Comparison of ENCODE assay signal across 1 cellular context in the genomic region with DNA sequence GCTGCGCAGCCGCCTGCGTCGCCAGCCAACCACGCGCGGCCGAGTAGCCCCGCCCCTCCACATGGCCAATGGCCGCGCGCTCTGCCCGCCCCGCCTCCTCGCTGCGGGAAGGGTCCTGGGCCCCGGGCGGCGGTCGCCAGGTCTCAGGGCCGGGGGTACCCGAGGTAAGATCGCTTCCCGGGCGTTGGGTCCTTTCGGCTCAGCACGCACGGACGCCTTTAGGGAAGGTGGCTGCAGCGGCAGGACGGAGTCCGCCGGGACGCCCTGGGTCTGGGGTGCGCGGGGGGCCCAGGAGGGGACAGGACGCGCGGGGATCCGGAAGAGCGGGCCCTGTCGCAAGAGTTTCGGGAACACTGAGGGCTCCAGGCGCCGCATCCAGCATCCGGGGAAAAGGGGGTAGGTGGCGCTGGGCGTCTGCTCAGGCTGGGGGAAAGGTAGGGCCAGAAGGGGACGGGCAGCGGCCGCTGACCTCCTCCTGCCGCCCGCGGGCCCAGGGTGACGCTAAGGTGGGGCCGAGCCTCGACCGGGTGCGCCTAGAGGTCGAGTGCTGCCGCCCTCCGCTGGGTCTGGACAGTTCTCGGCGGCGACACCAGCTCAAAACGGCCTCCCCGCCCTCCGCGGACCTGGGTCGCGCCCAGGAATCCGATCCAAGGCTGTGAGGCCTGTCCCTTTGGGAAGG.
TF ChIP-seq lines count a peak whose summit lies in the region.

MAVS (plus strand) TSS at position 95 of the 679 bp plus-strand sequence. CDS start 7,791 bp downstream, outside the sequence.

TF ChIP-seq in HepG2, 621 proteins besides CTCF, POLR2A, EP300 and RAD21 (continued from another document and continues in another):
- peak; percentile 84; the same call in 1 of the 2 replicates for TF ChIP-seq KIAA2018 (CRISPR knock-in tag; IDR thresholded peaks at IDR 0.05; ENCODE audit: borderline replicate concordance)
- peak; percentile 99 for TF ChIP-seq ZFX (CRISPR knock-in tag; IDR thresholded peaks at IDR 0.05; ENCODE audit: low read depth)
- peak; percentile 6 to 48; a peak in 2 of 4 replicates for TF ChIP-seq NR2F1 (CRISPR knock-in tag; IDR thresholded peaks at IDR 0.05)
- no peak for TF ChIP-seq NPAS2 (CRISPR knock-in tag; IDR thresholded peaks at IDR 0.05; ENCODE audit: borderline replicate concordance)
- no peak; the same call in 1 of the 2 replicates for TF ChIP-seq HDAC2 (CRISPR knock-in tag; IDR thresholded peaks at IDR 0.05)
- TF ChIP-seq JUNB (CRISPR knock-in tag; IDR thresholded peaks at IDR 0.05; ENCODE audit: borderline replicate concordance): no peak
- peak; percentile 64 for TF ChIP-seq ATF3 (CRISPR knock-in tag; IDR thresholded peaks at IDR 0.05)
- TF ChIP-seq MAF1 (CRISPR knock-in tag; IDR thresholded peaks at IDR 0.05; ENCODE audit: borderline replicate concordance): peak; percentile 74; the same call in 1 of the 2 replicates
- TF ChIP-seq, protein P1, sequence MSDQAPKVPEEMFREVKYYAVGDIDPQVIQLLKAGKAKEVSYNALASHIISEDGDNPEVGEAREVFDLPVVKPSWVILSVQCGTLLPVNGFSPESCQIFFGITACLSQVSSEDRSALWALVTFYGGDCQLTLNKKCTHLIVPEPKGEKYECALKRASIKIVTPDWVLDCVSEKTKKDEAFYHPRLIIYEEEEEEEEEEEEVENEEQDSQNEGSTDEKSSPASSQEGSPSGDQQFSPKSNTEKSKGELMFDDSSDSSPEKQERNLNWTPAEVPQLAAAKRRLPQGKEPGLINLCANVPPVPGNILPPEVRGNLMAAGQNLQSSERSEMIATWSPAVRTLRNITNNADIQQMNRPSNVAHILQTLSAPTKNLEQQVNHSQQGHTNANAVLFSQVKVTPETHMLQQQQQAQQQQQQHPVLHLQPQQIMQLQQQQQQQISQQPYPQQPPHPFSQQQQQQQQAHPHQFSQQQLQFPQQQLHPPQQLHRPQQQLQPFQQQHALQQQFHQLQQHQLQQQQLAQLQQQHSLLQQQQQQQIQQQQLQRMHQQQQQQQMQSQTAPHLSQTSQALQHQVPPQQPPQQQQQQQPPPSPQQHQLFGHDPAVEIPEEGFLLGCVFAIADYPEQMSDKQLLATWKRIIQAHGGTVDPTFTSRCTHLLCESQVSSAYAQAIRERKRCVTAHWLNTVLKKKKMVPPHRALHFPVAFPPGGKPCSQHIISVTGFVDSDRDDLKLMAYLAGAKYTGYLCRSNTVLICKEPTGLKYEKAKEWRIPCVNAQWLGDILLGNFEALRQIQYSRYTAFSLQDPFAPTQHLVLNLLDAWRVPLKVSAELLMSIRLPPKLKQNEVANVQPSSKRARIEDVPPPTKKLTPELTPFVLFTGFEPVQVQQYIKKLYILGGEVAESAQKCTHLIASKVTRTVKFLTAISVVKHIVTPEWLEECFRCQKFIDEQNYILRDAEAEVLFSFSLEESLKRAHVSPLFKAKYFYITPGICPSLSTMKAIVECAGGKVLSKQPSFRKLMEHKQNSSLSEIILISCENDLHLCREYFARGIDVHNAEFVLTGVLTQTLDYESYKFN (CRISPR knock-in tag; conservative IDR thresholded peaks at IDR 0.05): peak; percentile 57
- TF ChIP-seq ATRX (CRISPR knock-in tag; IDR thresholded peaks at IDR 0.05; ENCODE audit: borderline replicate concordance): no peak
- peak; percentile 54 for TF ChIP-seq GATAD2A (CRISPR knock-in tag; IDR thresholded peaks at IDR 0.05)
- TF ChIP-seq ZNF589 (CRISPR knock-in tag; conservative IDR thresholded peaks at IDR 0.05): peak; percentile 97
- no peak for TF ChIP-seq TAF15 (IDR thresholded peaks at IDR 0.05; ENCODE audit: low read depth, low read length, poor library complexity, severe bottlenecking)
- TF ChIP-seq HNF4G (IDR thresholded peaks at IDR 0.05; ENCODE audit: borderline replicate concordance, low read depth, low read length): no peak
- no peak for TF ChIP-seq HNF4G (CRISPR knock-in tag; IDR thresholded peaks at IDR 0.05; ENCODE audit: borderline replicate concordance, low read depth)
- TF ChIP-seq AGO1 (IDR thresholded peaks at IDR 0.05; ENCODE audit: low read depth, low read length, poor library complexity, severe bottlenecking): peak; percentile 88
- TF ChIP-seq REL (CRISPR knock-in tag; conservative IDR thresholded peaks at IDR 0.05): peak; percentile 95
- TF ChIP-seq ZBTB3 (CRISPR knock-in tag; IDR thresholded peaks at IDR 0.05; ENCODE audit: borderline replicate concordance, low read depth): no peak; the same call in 1 of the 2 replicates
- TF ChIP-seq DZIP1 (CRISPR knock-in tag; IDR thresholded peaks at IDR 0.05): peak; percentile 97
- no peak for TF ChIP-seq KLF13 (CRISPR knock-in tag; IDR thresholded peaks at IDR 0.05)
- TF ChIP-seq ZNF615 (CRISPR knock-in tag; IDR thresholded peaks at IDR 0.05; ENCODE audit: borderline replicate concordance): peak; percentile 6; the same call in 1 of the 2 replicates
- TF ChIP-seq PAX8 (CRISPR knock-in tag; IDR thresholded peaks at IDR 0.05; ENCODE audit: borderline replicate concordance): no peak; the same call in 1 of the 2 replicates
- TF ChIP-seq ZKSCAN1 (IDR thresholded peaks at IDR 0.05; ENCODE audit: low read length): peak; percentile 10
- TF ChIP-seq NFE2 (CRISPR knock-in tag; IDR thresholded peaks at IDR 0.05): no peak
- peak; percentile 78; the same call in 1 of the 2 replicates for TF ChIP-seq ZNF746 (CRISPR knock-in tag; IDR thresholded peaks at IDR 0.05)
- no peak for TF ChIP-seq ZNF460 (CRISPR knock-in tag; IDR thresholded peaks at IDR 0.05; ENCODE audit: borderline replicate concordance)
- peak; percentile 98 for TF ChIP-seq ZNF235 (CRISPR knock-in tag; IDR thresholded peaks at IDR 0.05; ENCODE audit: borderline replicate concordance)
- TF ChIP-seq TARDBP (CRISPR knock-in tag; IDR thresholded peaks at IDR 0.05): peak; percentile 85
- TF ChIP-seq ELF1 (CRISPR knock-in tag; IDR thresholded peaks at IDR 0.05): peak; percentile 68
- TF ChIP-seq, protein P2, sequence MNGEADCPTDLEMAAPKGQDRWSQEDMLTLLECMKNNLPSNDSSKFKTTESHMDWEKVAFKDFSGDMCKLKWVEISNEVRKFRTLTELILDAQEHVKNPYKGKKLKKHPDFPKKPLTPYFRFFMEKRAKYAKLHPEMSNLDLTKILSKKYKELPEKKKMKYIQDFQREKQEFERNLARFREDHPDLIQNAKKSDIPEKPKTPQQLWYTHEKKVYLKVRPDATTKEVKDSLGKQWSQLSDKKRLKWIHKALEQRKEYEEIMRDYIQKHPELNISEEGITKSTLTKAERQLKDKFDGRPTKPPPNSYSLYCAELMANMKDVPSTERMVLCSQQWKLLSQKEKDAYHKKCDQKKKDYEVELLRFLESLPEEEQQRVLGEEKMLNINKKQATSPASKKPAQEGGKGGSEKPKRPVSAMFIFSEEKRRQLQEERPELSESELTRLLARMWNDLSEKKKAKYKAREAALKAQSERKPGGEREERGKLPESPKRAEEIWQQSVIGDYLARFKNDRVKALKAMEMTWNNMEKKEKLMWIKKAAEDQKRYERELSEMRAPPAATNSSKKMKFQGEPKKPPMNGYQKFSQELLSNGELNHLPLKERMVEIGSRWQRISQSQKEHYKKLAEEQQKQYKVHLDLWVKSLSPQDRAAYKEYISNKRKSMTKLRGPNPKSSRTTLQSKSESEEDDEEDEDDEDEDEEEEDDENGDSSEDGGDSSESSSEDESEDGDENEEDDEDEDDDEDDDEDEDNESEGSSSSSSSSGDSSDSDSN (CRISPR knock-in tag; IDR thresholded peaks at IDR 0.05): peak; percentile 99
- no peak for TF ChIP-seq SSRP1 (CRISPR knock-in tag; IDR thresholded peaks at IDR 0.05)
- 0 out of 2 replicates have a peak, but pooled peaks have one; percentile 28 for TF ChIP-seq MEIS1 (CRISPR knock-in tag; IDR thresholded peaks at IDR 0.05; ENCODE audit: borderline replicate concordance)
- no peak; the same call in 1 of the 2 replicates for TF ChIP-seq ZNF598 (CRISPR knock-in tag; IDR thresholded peaks at IDR 0.05; ENCODE audit: borderline replicate concordance)
- peak; percentile 99 for TF ChIP-seq DRAP1 (CRISPR knock-in tag; IDR thresholded peaks at IDR 0.05)
- peak; percentile 88 for TF ChIP-seq ZNF574 (CRISPR knock-in tag; IDR thresholded peaks at IDR 0.05)
- no peak for TF ChIP-seq SUZ12 (IDR thresholded peaks at IDR 0.05; ENCODE audit: low read depth, low read length)
